Comparison of ENCODE assay signal across 2 cellular contexts in the genomic region with DNA sequence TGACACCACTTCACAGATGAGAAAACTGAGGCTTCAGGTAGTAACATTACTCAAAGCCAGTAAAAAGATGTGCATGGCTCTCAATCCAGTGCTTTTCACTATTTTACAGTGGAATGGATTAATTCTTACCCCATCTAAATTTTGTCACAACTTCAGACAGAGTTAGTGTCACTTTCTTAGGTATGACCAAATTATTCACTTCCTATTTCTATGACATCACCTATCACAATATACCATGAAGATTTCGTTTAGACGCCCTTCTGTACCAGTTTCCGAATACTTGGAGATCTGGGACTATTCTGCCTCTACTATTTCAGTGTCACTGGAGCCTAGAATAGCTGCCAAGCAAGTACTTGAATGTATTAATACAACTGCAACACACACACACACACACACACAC.
TF ChIP-seq lines count a peak whose summit lies in the region.

No MANE protein-coding gene starts in this region.

TF ChIP-seq in HepG2, 621 proteins besides CTCF, POLR2A, EP300 and RAD21 (continued from another document):
- peak; percentile 64 for TF ChIP-seq CREB1 (IDR thresholded peaks at IDR 0.05)
- TF ChIP-seq CREB1 (CRISPR knock-in tag; IDR thresholded peaks at IDR 0.05): no peak
- TF ChIP-seq ZNF143 (CRISPR knock-in tag; IDR thresholded peaks at IDR 0.05): no peak

TF ChIP-seq in HEK293, 187 proteins besides CTCF, POLR2A, EP300 and RAD21 (continued from another document):
- TF ChIP-seq ZNF792 (tag by site-specific recombination; IDR thresholded peaks at IDR 0.05): no peak
- no peak for TF ChIP-seq ZNF341 (tag by site-specific recombination; IDR thresholded peaks at IDR 0.05; ENCODE audit: low read depth)
- no peak for TF ChIP-seq ZNF16 (tag by site-specific recombination; IDR thresholded peaks at IDR 0.05; ENCODE audit: low read depth)
- TF ChIP-seq ZNF140 (tag by site-specific recombination; IDR thresholded peaks at IDR 0.05): no peak
